In genomic region chr17:75287221-75287620, GRCh38 we compare ENCODE assay signal across 18 cellular contexts. TPM values are rescaled to one million over a fixed set of nuclear protein-coding genes. Genes with fewer than 3 reads are reported as not detected.
DNase-seq lines count a peak whose midpoint lies in the region; ATAC-seq, FAIRE-seq and TF ChIP-seq lines count a peak whose summit lies in the region.
"Had no signal": no experiment of that assay in that cellular context is flagged by ENCODE, and none has a peak within 500 bp of the region (broad histone marks: within the 10 kb centered on the region; RNA-seq: fewer than 3 reads in every experiment).

No MANE protein-coding gene starts in this region.

- H3K9me3 ChIP-seq in OCI-LY1 (ENCODE audit: low read length) (no peaks in the 10 kb centered on the region), kidney (ENCODE audit: control insufficient read depth in 1 of 2, low read length in 2 of 2) (no peaks in the 10 kb centered on the region)
- H3K9me3 ChIP-seq: heart left ventricle, neutrophil, right atrium auricular region had no signal

- H3K27me3 ChIP-seq in OCI-LY1 (ENCODE audit: insufficient read depth, low read length): no peaks in the 10 kb centered on the region
- H3K27me3 ChIP-seq: heart left ventricle, neutrophil, right atrium auricular region had no signal

- H3K4me3 Mint-ChIP-seq in activated naive CD4-positive, alpha-beta T cell treated with anti-CD3 and anti-CD28 coated beads, Interleukin-2, amount 50 U/mL, for 24 hours: no peak overlapping the region
- peak overlapping the region; percentile 95 for H3K4me3 Mint-ChIP-seq in activated naive CD8-positive, alpha-beta T cell treated with anti-CD3 and anti-CD28 coated beads, Interleukin-2, amount 50 U/mL, for 24 hours
- peak overlapping the region; percentile 53 for H3K4me3 Mint-ChIP-seq in type B pancreatic cell
- H3K4me3 Mint-ChIP-seq in Calu3 (ENCODE audit: low read depth, unreplicated experiment): no peak overlapping the region

- no peak overlapping the region for H3K27ac ChIP-seq in OCI-LY1 (ENCODE audit: low read depth, low read length, poor library complexity, severe bottlenecking)
- H3K27ac ChIP-seq in kidney (ENCODE audit: low read depth in 2 of 2, low read length in 2 of 2): no peak overlapping the region
- H3K27ac ChIP-seq: heart left ventricle, neutrophil, PC-9, right atrium auricular region had no signal

- peaks cover 26% of the 10 kb centered on the region for H3K4me1 ChIP-seq in OCI-LY1 (ENCODE audit: insufficient read depth, low read length, severe bottlenecking)
- H3K4me1 ChIP-seq in kidney (ENCODE audit: control insufficient read depth in 1 of 2, insufficient read depth in 1 of 2, low read depth in 1 of 2, low read length in 2 of 2): peaks cover 0 to 3% of the 10 kb centered on the region in 2 donors

- H3K27me3 Mint-ChIP-seq in activated naive CD4-positive, alpha-beta T cell treated with anti-CD3 and anti-CD28 coated beads, Interleukin-2, amount 50 U/mL, for 24 hours: no peaks in the 10 kb centered on the region
- peaks cover 1% of the 10 kb centered on the region for H3K27me3 Mint-ChIP-seq in activated naive CD8-positive, alpha-beta T cell treated with anti-CD3 and anti-CD28 coated beads, Interleukin-2, amount 50 U/mL, for 24 hours
- H3K27me3 Mint-ChIP-seq in type B pancreatic cell (no peaks in the 10 kb centered on the region), Calu3 (ENCODE audit: unreplicated experiment) (no peaks in the 10 kb centered on the region)

- no peak for FAIRE-seq in kidney (lab: Jason Lieb, UNC)
- FAIRE-seq: D721Med, GM18507, islet of Langerhans had no signal

- no peaks in the 10 kb centered on the region for H3K9me2 ChIP-seq in OCI-LY1 (ENCODE audit: low read depth, low read length)

- H2AFZ ChIP-seq in OCI-LY1 (ENCODE audit: low read length): no peak overlapping the region
- H2AFZ ChIP-seq: PC-9 had no signal

- no peak for TF ChIP-seq CTCF in OCI-LY1 (IDR thresholded peaks at IDR 0.05; ENCODE audit: low read length)
- TF ChIP-seq CTCF in type B pancreatic cell (conservative IDR thresholded peaks at IDR 0.05): no peak
- no peak for TF ChIP-seq CTCF in kidney (IDR thresholded peaks at IDR 0.05; ENCODE audit: borderline replicate concordance, extremely low read depth, insufficient read depth)
- TF ChIP-seq CTCF in Calu3 (IDR thresholded peaks at IDR 0.05; ENCODE audit: unreplicated experiment): no peak

- peaks cover 44% of the 10 kb centered on the region for H3K36me3 ChIP-seq in OCI-LY1 (ENCODE audit: insufficient read depth, low read length)
- peaks cover 3 to 4% of the 10 kb centered on the region in 2 donors for H3K36me3 ChIP-seq in kidney (ENCODE audit: control insufficient read depth in 1 of 2, insufficient read depth in 2 of 2, low read length in 2 of 2)

- peak overlapping the region; percentile 65 for H3K27ac Mint-ChIP-seq in activated naive CD4-positive, alpha-beta T cell treated with anti-CD3 and anti-CD28 coated beads, Interleukin-2, amount 50 U/mL, for 24 hours
- H3K27ac Mint-ChIP-seq in activated naive CD8-positive, alpha-beta T cell treated with anti-CD3 and anti-CD28 coated beads, Interleukin-2, amount 50 U/mL, for 24 hours: peak overlapping the region; percentile 52
- H3K27ac Mint-ChIP-seq in type B pancreatic cell (no peak overlapping the region), Calu3 (ENCODE audit: unreplicated experiment) (no peak overlapping the region)

- peaks cover 7% of the 10 kb centered on the region for H3K36me3 Mint-ChIP-seq in activated naive CD4-positive, alpha-beta T cell treated with anti-CD3 and anti-CD28 coated beads, Interleukin-2, amount 50 U/mL, for 24 hours
- H3K36me3 Mint-ChIP-seq in activated naive CD8-positive, alpha-beta T cell treated with anti-CD3 and anti-CD28 coated beads, Interleukin-2, amount 50 U/mL, for 24 hours (ENCODE audit: low read depth): peaks cover 34% of the 10 kb centered on the region
- peaks cover 5% of the 10 kb centered on the region for H3K36me3 Mint-ChIP-seq in type B pancreatic cell
- peaks cover 34% of the 10 kb centered on the region for H3K36me3 Mint-ChIP-seq in Calu3 (ENCODE audit: insufficient read depth, unreplicated experiment)

- DNase-seq in activated naive CD4-positive, alpha-beta T cell treated with anti-CD3 and anti-CD28 coated beads, Interleukin-2, amount 50 U/mL, for 16 hours: no peak
- DNase-seq in activated naive CD8-positive, alpha-beta T cell treated with anti-CD3 and anti-CD28 coated beads, Interleukin-2, amount 50 U/mL, for 24 hours: no peak
- DNase-seq in type B pancreatic cell (ENCODE audit: extremely low spot score, unreplicated experiment): no peak
- no peak for DNase-seq in kidney
- DNase-seq in Calu3: no peak
- no peak for DNase-seq in DMS 273 (lab: John Stamatoyannopoulos, UW; ENCODE audit: unreplicated experiment)
- DNase-seq: heart left ventricle, NCI-H2081, NCI-H524, PC-9 had no signal

- H4K20me1 ChIP-seq in OCI-LY1 (ENCODE audit: insufficient read depth, low read length): no peaks in the 10 kb centered on the region

- CTCF ChIA-PET in Calu3 (lab: Charles Lee): no interaction called here

- peak overlapping the region; percentile 16; the same call in 1 of the 2 replicates for H3K9ac ChIP-seq in OCI-LY1 (ENCODE audit: low read length)
- H3K9ac ChIP-seq in kidney (ENCODE audit: low read length in 2 of 2): no peak overlapping the region

- no peaks in the 10 kb centered on the region for H3F3A ChIP-seq in OCI-LY1 (ENCODE audit: insufficient read depth, low read length)

- H3K4me1 Mint-ChIP-seq in activated naive CD4-positive, alpha-beta T cell treated with anti-CD3 and anti-CD28 coated beads, Interleukin-2, amount 50 U/mL, for 24 hours: peaks cover 11% of the 10 kb centered on the region
- H3K4me1 Mint-ChIP-seq in activated naive CD8-positive, alpha-beta T cell treated with anti-CD3 and anti-CD28 coated beads, Interleukin-2, amount 50 U/mL, for 24 hours: peaks cover 37% of the 10 kb centered on the region
- peaks cover 10% of the 10 kb centered on the region for H3K4me1 Mint-ChIP-seq in type B pancreatic cell (ENCODE audit: unreplicated experiment)
- H3K4me1 Mint-ChIP-seq in Calu3 (ENCODE audit: low read depth, unreplicated experiment): peaks cover 9% of the 10 kb centered on the region

- H3K4me2 ChIP-seq in OCI-LY1 (ENCODE audit: low read length): peak overlapping the region; percentile 63

- no peaks in the 10 kb centered on the region for H3K9me3 Mint-ChIP-seq in activated naive CD4-positive, alpha-beta T cell treated with anti-CD3 and anti-CD28 coated beads, Interleukin-2, amount 50 U/mL, for 24 hours
- H3K9me3 Mint-ChIP-seq in activated naive CD8-positive, alpha-beta T cell treated with anti-CD3 and anti-CD28 coated beads, Interleukin-2, amount 50 U/mL, for 24 hours: no peaks in the 10 kb centered on the region
- H3K9me3 Mint-ChIP-seq in type B pancreatic cell: no peaks in the 10 kb centered on the region
- no peaks in the 10 kb centered on the region for H3K9me3 Mint-ChIP-seq in Calu3 (ENCODE audit: low read depth, unreplicated experiment)

- no peak for ATAC-seq in activated naive CD8-positive, alpha-beta T cell treated with anti-CD3 and anti-CD28 coated beads, Interleukin-2, amount 50 U/mL, for 24 hours
- ATAC-seq: HCT116, heart left ventricle had no signal

- H3K4me3 ChIP-seq in OCI-LY1 (ENCODE audit: low read depth, low read length, poor library complexity, severe bottlenecking) (peak overlapping the region; percentile 71), kidney (ENCODE audit: low read length in 2 of 2) (no peak overlapping the region)
- H3K4me3 ChIP-seq: heart left ventricle, PC-9, right atrium auricular region had no signal

- peaks cover 9% of the 10 kb centered on the region for H3K79me2 ChIP-seq in OCI-LY1 (ENCODE audit: insufficient read depth, low read length)

- intact Hi-C loops in kidney (cut with DNase I): no loop called here
- intact Hi-C loops in Calu3 (cut with micrococcal nuclease; ENCODE audit: unreplicated experiment): no loop called here

- BruUV-seq in Calu3 (replicated peaks; lab: Mats Ljungman, UMichigan): no TSS peak

RNA-seq across cellular contexts. Expression of gene SLC25A19, which starts 2.0 kb away (rescaled TPM):
- total RNA-seq in type B pancreatic cell (ENCODE audit: low replicate concordance): 17.0 and 17.8 TPM in 2 replicates
- total RNA-seq in kidney: 11.2 TPM
- 15.3 TPM for polyA plus RNA-seq in kidney (ENCODE audit: insufficient read depth, low read depth, low replicate concordance)
- 26.7 and 26.8 TPM in 2 replicates for total RNA-seq in Calu3 (2022)

RNA-seq across cellular contexts. Expression of gene MIF4GD, which starts 16.2 kb away (rescaled TPM):
- total RNA-seq in type B pancreatic cell (ENCODE audit: low replicate concordance) (11.9 and 16.6 TPM in 2 replicates), kidney (30.1 TPM), Calu3 (2022) (25.7 and 29.5 TPM in 2 replicates)
- 28.2 TPM for polyA plus RNA-seq in kidney (ENCODE audit: insufficient read depth, low read depth, low replicate concordance)

RNA-seq across cellular contexts. Expression of gene MRPS7, which starts 25.5 kb away (rescaled TPM):
- 67.0 and 70.9 TPM in 2 replicates for total RNA-seq in type B pancreatic cell (ENCODE audit: low replicate concordance)
- 46.4 TPM for total RNA-seq in kidney
- 134 TPM for polyA plus RNA-seq in kidney (ENCODE audit: insufficient read depth, low read depth, low replicate concordance)
- 62.0 and 69.7 TPM in 2 replicates for total RNA-seq in Calu3 (2022)

RNA-seq across cellular contexts. Expression of gene GGA3, which starts 25.8 kb away (rescaled TPM):
- total RNA-seq in type B pancreatic cell (ENCODE audit: low replicate concordance): 49.7 and 64.4 TPM in 2 replicates
- total RNA-seq in kidney: 49.2 TPM
- polyA plus RNA-seq in kidney (ENCODE audit: insufficient read depth, low read depth, low replicate concordance): 8.0 TPM
- total RNA-seq in Calu3 (2022): 63.1 and 64.4 TPM in 2 replicates

Comparison
In these comparisons a context has a peak if more than half of its experiments do, and no peak if none do; other contexts are left out.
1. H3K27ac Mint-ChIP-seq: peak in activated naive CD4-positive, alpha-beta T cell treated with anti-CD3 and anti-CD28 coated beads, Interleukin-2, amount 50 U/mL, for 24 hours (single experiment) and activated naive CD8-positive, alpha-beta T cell treated with anti-CD3 and anti-CD28 coated beads, Interleukin-2, amount 50 U/mL, for 24 hours (single experiment); none in type B pancreatic cell (single experiment) and Calu3 (single experiment).
2. H3K4me3 Mint-ChIP-seq: peak in activated naive CD8-positive, alpha-beta T cell treated with anti-CD3 and anti-CD28 coated beads, Interleukin-2, amount 50 U/mL, for 24 hours (single experiment) and type B pancreatic cell (single experiment); none in activated naive CD4-positive, alpha-beta T cell treated with anti-CD3 and anti-CD28 coated beads, Interleukin-2, amount 50 U/mL, for 24 hours (single experiment) and Calu3 (single experiment).